In the genomic region with DNA sequence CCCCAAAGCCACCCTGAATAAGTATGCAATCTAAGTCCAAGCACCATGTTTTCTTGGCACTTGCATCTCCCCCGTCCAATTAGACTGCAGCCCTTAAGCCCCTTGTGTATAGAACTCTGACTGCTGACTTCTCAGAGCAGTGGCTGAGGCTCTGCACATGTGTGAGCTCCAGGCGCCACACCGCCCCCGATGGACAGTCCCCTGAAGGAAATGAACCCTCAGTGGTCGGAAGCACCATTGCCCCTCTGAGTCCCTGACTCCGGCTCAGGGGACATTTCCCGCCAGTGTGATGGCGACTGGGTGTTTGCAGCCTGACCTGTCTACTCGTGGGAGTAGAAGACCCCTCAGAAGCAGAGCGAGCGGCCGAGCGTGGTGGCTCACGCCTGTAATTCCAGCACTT, we compare ENCODE assay signal across 11 cellular contexts.
"Had no signal": no experiment of that assay in that cellular context is flagged by ENCODE, and none has a peak within 500 bp of the region (broad histone marks: within the 10 kb centered on the region; RNA-seq: fewer than 3 reads in every experiment).

No MANE protein-coding gene starts in this region.

- H3K27ac ChIP-seq: coronary artery, epithelial cell of prostate, left ventricle myocardium inferior had no signal

- H3K4me3 ChIP-seq: coronary artery, left ventricle myocardium inferior had no signal

- DNase-seq: activated CD4-positive, alpha-beta T cell treated with anti-CD3 and anti-CD28 coated beads, Interleukin-2, amount 10 ng/mL, durations not matched to agents 24 days and 14 days; activated CD8-positive, alpha-beta memory T cell treated with anti-CD3 and anti-CD28 coated beads for 24 hours; activated naive CD4-positive, alpha-beta T cell treated with anti-CD3 and anti-CD28 coated beads, Interleukin-2, amount 10 ng/mL, durations not matched to agents 7 days and 5 days; effector CD8-positive, alpha-beta T cell; islet precursor cell; left ventricle myocardium inferior; stimulated activated CD4-positive, alpha-beta T cell treated with anti-CD3 and anti-CD28 coated beads, Interleukin-12 subunit alpha, Interleukin-12 subunit beta, amount 100 ng/mL, for 4 hours; stimulated activated naive CD4-positive, alpha-beta T cell treated with Interleukin-2 at 50 U/mL for 16 hours; T-helper 1 cell had no signal

- H3K9me3 ChIP-seq: left ventricle myocardium inferior had no signal

- H3K36me3 ChIP-seq: left ventricle myocardium inferior had no signal
